ENCODE assay signal across 9 cellular contexts in the genomic region with DNA sequence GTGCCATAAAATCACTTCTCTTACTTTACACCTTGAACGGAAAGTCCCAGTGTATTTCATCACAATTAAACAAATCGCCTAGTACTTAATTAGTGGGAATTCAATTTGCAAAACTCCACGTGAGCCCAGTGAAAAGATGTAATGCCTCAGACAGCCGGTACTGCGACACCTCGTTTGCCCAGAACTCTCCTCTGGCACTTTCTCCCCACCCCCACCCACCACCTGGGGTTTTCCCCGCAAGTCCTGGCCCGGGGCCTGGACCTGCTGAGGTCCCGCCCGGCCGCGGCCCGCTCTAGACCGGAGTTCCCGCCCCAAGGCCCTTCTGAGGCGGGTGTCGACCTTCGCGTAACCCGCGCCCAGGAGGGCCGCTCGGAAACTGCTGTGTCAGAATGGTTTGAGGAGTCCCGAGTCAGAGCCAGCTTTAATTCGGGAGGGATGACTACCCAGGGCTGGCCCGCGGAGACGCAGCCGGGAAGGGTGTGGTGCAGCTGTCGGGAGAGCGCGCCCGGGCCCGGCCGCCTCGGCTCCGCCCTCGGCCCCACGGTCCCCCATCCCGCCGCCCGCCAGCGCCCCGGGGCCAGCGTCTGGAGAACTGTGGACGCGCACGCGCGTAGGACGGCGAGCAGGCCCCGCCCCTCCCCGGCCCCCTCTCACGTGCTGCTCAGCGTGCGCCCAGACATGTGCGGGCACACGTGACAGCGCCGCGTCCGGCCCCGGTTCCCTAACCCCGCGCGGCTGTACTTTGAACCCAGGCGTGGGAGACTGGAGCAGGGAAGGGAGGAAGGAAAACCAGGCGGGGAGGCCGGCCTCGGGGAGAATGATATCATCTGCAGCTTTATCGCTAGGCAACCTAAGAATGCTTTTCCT. TPM values are rescaled to one million over a fixed set of nuclear protein-coding genes. Genes with fewer than 3 reads are reported as not detected.
DNase-seq lines count a peak whose midpoint lies in the region; ATAC-seq and TF ChIP-seq lines count a peak whose summit lies in the region.
"Had no signal": no experiment of that assay in that cellular context is flagged by ENCODE, and none has a peak within 500 bp of the region (broad histone marks: within the 10 kb centered on the region; RNA-seq: fewer than 3 reads in every experiment).

No MANE protein-coding gene starts in this region.

- H3K27ac ChIP-seq in duodenal mucosa (ENCODE audit: low read depth, low read length) = peak overlapping the region; percentile 91

- H3K4me3 ChIP-seq in AG04449 (ENCODE audit: low read depth, low read length) (peak overlapping the region; percentile 62), duodenal mucosa (ENCODE audit: low read depth in 1 of 2, low read length in 2 of 2) (peak overlapping the region; percentile 42 to 66), lower leg skin (ENCODE audit: low read depth, poor library complexity, severe bottlenecking) (peak overlapping the region; percentile 15)

- ATAC-seq in GM18517 (IDR thresholded peaks at IDR 0.05; ENCODE audit: unreplicated experiment) (peak; percentile 65), HG03025 (IDR thresholded peaks at IDR 0.05; ENCODE audit: low FRiP score, unreplicated experiment) (peak; percentile 55)

- intact Hi-C loops in lower leg skin (cut with DNase I; ENCODE audit: low total_unique reads) = no loop called here

- DNase-seq in AG04449 (ENCODE audit: low read depth, low spot score) (peak; percentile 24), NCI-H460 (ENCODE audit: extremely low read depth, low read depth) (peak; percentile 80), lower leg skin (ENCODE audit: low spot score in 2 of 2) (peak; percentile 92 to 98)
- peak; percentile 77 to 81 for DNase-seq in activated CD4-positive, alpha-beta T cell treated with anti-CD3 and anti-CD28 coated beads, Interleukin-2, amount 50 U/mL, for 48 hours
- peak; percentile 73 for DNase-seq in stimulated activated CD4-positive, alpha-beta T cell treated with anti-CD3 and anti-CD28 coated beads, Interleukin-4, amount 100 ng/mL, for 24 hours

- H3K27me3 ChIP-seq in duodenal mucosa (ENCODE audit: control insufficient read depth in 1 of 2, insufficient read depth in 2 of 2, low read length in 2 of 2) = no peaks in the 10 kb centered on the region

- 0 to 1% methylated on average over 45 to 48 of the region's 72 CpGs for WGBS in lower leg skin, 2 donors

- POLR2A ChIA-PET in AG04449 (lab: Yijun Ruan, JAX) = interaction anchor here (0.7 to 1.4 kb wide), 5 partner anchors 9 to 538 kb away, joined by 3 to 6 read pairs (median 3); no protein-coding TSS in a partner anchor

- CTCF ChIA-PET in AG04449 (lab: Yijun Ruan, JAX) = interaction anchor here (2.0 to 2.8 kb wide), 5 partner anchors 17 to 538 kb away, joined by 4 to 17 read pairs (median 9); no protein-coding TSS in a partner anchor

- TF ChIP-seq CTCF in AG04449 (IDR thresholded peaks at IDR 0.05; ENCODE audit: insufficient read depth, low read length, missing control alignments) (peak; percentile 27), lower leg skin (IDR thresholded peaks at IDR 0.05) (no peak)

- peak overlapping the region; percentile 60 to 63 for H3K9ac ChIP-seq in duodenal mucosa (ENCODE audit: low read depth in 1 of 2, low read length in 2 of 2)

- H3K9me3 ChIP-seq in duodenal mucosa (ENCODE audit: control insufficient read depth in 1 of 2, low read length in 2 of 2) = no peaks in the 10 kb centered on the region

- peaks cover 23 to 29% of the 10 kb centered on the region in 2 donors for H3K4me1 ChIP-seq in duodenal mucosa (ENCODE audit: control insufficient read depth in 1 of 2, insufficient read depth in 2 of 2, low read length in 2 of 2)

- no peaks in the 10 kb centered on the region for H3K36me3 ChIP-seq in duodenal mucosa (ENCODE audit: control insufficient read depth in 1 of 2, insufficient read depth in 2 of 2, low read length in 2 of 2)

- TF ChIP-seq POLR2A in lower leg skin (IDR thresholded peaks at IDR 0.05) = peak in 1 of 2 donors; percentile 36

RNA-seq across cellular contexts. Expression of a gene that starts 10.8 kb away (rescaled TPM):
- total RNA-seq in NCI-H460 (2014; rRNA removed; shearing (Covaris generic)) = 0.98 and 2.7 TPM in 2 replicates
- 0.11 and 0.49 TPM in 2 replicates for polyA plus RNA-seq in NCI-H460 (2014; cell fraction: nucleus; rRNA removed)
- total RNA-seq in lower leg skin = 10 to 100 TPM in 1 of 4 donors, 1 to 10 TPM in 3; 4.9 to 14.5 (median 7.2) TPM
- total RNA-seq: T-helper 1 cell treated with Interleukin-12 subunit alpha and Interleukin-12 subunit beta and Interleukin-4 antibody, amounts not matched to agents 30 ng/mL and 1 ng/mL, for 36 hours had no signal

Comparison
In these comparisons a context has a peak if more than half of its experiments do, and no peak if none do; other contexts are left out.
1. Peak in every context shown above with its lines: DNase-seq, ATAC-seq, H3K4me3 ChIP-seq and H3K27ac ChIP-seq.
2. DNase-seq: peak in every context shown above with its lines; median percentile 95 in lower leg skin; 80 in NCI-H460; 79 in activated CD4-positive, alpha-beta T cell treated with anti-CD3 and anti-CD28 coated beads, Interleukin-2, amount 50 U/mL, for 48 hours; 73 in stimulated activated CD4-positive, alpha-beta T cell treated with anti-CD3 and anti-CD28 coated beads, Interleukin-4, amount 100 ng/mL, for 24 hours; 24 in AG04449.